Comparison of ENCODE assay signal across 1 cellular context in genomic region chr1:226061793-226062557, GRCh38.
A peak's percentile ranks its signal among the peaks of the same experiment; 100 is the strongest.
TF ChIP-seq lines count a peak whose summit lies in the region.

No MANE protein-coding gene starts in this region.

TF ChIP-seq in A549, 52 proteins besides CTCF, POLR2A, EP300 and RAD21 (continued from another document):
- TF ChIP-seq, protein P1, sequence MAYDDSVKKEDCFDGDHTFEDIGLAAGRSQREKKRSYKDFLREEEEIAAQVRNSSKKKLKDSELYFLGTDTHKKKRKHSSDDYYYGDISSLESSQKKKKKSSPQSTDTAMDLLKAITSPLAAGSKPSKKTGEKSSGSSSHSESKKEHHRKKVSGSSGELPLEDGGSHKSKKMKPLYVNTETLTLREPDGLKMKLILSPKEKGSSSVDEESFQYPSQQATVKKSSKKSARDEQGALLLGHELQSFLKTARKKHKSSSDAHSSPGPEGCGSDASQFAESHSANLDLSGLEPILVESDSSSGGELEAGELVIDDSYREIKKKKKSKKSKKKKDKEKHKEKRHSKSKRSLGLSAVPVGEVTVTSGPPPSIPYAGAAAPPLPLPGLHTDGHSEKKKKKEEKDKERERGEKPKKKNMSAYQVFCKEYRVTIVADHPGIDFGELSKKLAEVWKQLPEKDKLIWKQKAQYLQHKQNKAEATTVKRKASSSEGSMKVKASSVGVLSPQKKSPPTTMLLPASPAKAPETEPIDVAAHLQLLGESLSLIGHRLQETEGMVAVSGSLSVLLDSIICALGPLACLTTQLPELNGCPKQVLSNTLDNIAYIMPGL (CRISPR knock-in tag; IDR thresholded peaks at IDR 0.05; ENCODE audit: borderline replicate concordance) = no peak
- TF ChIP-seq PHF8 (IDR thresholded peaks at IDR 0.05; ENCODE audit: borderline replicate concordance, low read depth) = peak; percentile 89
